Comparison of ENCODE assay signal across 2 cellular contexts in genomic region chr9:92422611-92423010, GRCh38.
TF ChIP-seq lines count a peak whose summit lies in the region.

No MANE protein-coding gene starts in this region.

TF ChIP-seq in K562, 482 proteins besides CTCF, POLR2A, EP300 and RAD21:
- no peak for TF ChIP-seq NEUROD1 (IDR thresholded peaks at IDR 0.05; ENCODE audit: borderline replicate concordance, low read depth, low read length, partially characterized antibody)
- TF ChIP-seq PYGO2 (tag; IDR thresholded peaks at IDR 0.05) = no peak
- no peak for TF ChIP-seq PTTG1 (tag; IDR thresholded peaks at IDR 0.05; ENCODE audit: low read depth)
- TF ChIP-seq ZNF311 (CRISPR knock-in tag; IDR thresholded peaks at IDR 0.05) = no peak
- TF ChIP-seq DIDO1 (tag; IDR thresholded peaks at IDR 0.05; ENCODE audit: low read depth) = no peak
- TF ChIP-seq RCOR1 (IDR thresholded peaks at IDR 0.05; ENCODE audit: borderline replicate concordance in 1 of 2, low read depth in 2 of 2, low read length in 2 of 2) = no peak
- no peak for TF ChIP-seq ZBED1 (IDR thresholded peaks at IDR 0.05)

TF ChIP-seq in WTC11, 78 proteins besides CTCF, POLR2A, EP300 and RAD21:
- TF ChIP-seq TEAD4 (CRISPR knock-in tag; IDR thresholded peaks at IDR 0.05) = no peak
- no peak for TF ChIP-seq ZNF317 (CRISPR knock-in tag; IDR thresholded peaks at IDR 0.05; ENCODE audit: borderline replicate concordance, low read depth)
- no peak for TF ChIP-seq ZMAT4 (CRISPR knock-in tag; IDR thresholded peaks at IDR 0.05)
- no peak for TF ChIP-seq NFE2L1 (CRISPR knock-in tag; IDR thresholded peaks at IDR 0.05)
- no peak for TF ChIP-seq GRHL2 (CRISPR knock-in tag; IDR thresholded peaks at IDR 0.05; ENCODE audit: insufficient replicate concordance, severe bottlenecking)
- no peak for TF ChIP-seq PRRX2 (CRISPR knock-in tag; IDR thresholded peaks at IDR 0.05)
- TF ChIP-seq USF1 (CRISPR knock-in tag; IDR thresholded peaks at IDR 0.05) = no peak
- no peak for TF ChIP-seq MXD4 (CRISPR knock-in tag; IDR thresholded peaks at IDR 0.05; ENCODE audit: borderline replicate concordance)
- no peak for TF ChIP-seq TEAD1 (CRISPR knock-in tag; IDR thresholded peaks at IDR 0.05)
- TF ChIP-seq SOX15 (CRISPR knock-in tag; IDR thresholded peaks at IDR 0.05) = no peak
- no peak for TF ChIP-seq ZNF263 (CRISPR knock-in tag; IDR thresholded peaks at IDR 0.05; ENCODE audit: low read depth)
- no peak for TF ChIP-seq PRDM15 (CRISPR knock-in tag; IDR thresholded peaks at IDR 0.05)
- TF ChIP-seq IRF1 (CRISPR knock-in tag; IDR thresholded peaks at IDR 0.05) = no peak
- TF ChIP-seq ELF4 (CRISPR knock-in tag; IDR thresholded peaks at IDR 0.05; ENCODE audit: low read depth) = no peak
TF ChIP-seq in WTC11: peak in this region for 0.
